Comparison of ENCODE assay signal across 1 cellular context in genomic region chr4:16118090-16118489, GRCh38.
TF ChIP-seq lines count a peak whose summit lies in the region.

No MANE protein-coding gene starts in this region.

TF ChIP-seq in SK-N-SH, 30 proteins besides CTCF, POLR2A, EP300 and RAD21 (continued from another document):
- TF ChIP-seq REST (IDR thresholded peaks at IDR 0.05; ENCODE audit: low read depth, low read length) = no peak
- TF ChIP-seq MXI1 (IDR thresholded peaks at IDR 0.05; ENCODE audit: low read depth, low read length) = no peak
- TF ChIP-seq SIN3A (IDR thresholded peaks at IDR 0.05; ENCODE audit: borderline replicate concordance, low read depth, low read length) = no peak
- no peak for TF ChIP-seq USF1 (IDR thresholded peaks at IDR 0.05; ENCODE audit: borderline replicate concordance, low read depth)
- no peak for TF ChIP-seq MAX (IDR thresholded peaks at IDR 0.05; ENCODE audit: low read depth)
- no peak for TF ChIP-seq RXRA (IDR thresholded peaks at IDR 0.05; ENCODE audit: borderline replicate concordance, low read depth)
- no peak for TF ChIP-seq FOXJ3 (CRISPR knock-in tag; IDR thresholded peaks at IDR 0.05)
